35 cellular contexts compared by ENCODE assay signal in the genomic region with DNA sequence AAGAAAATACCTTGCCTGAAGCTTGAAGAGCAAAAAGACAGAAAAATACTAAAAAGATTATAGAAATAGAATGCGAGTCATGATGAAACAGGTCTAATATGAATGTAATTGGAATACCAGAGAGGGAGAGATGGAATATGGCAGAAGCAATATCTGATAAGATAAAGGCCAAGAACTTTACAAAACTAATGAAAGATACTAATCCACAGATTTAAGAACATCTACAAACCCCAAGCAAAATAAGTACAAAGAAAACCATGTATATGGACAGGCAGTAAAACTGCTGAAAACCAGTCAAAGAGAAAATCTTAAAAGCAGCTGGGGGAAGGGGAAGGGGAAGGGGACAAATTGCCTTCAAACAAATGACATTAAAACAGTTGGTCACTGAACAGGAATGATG.
"Had no signal": no experiment of that assay in that cellular context is flagged by ENCODE, and none has a peak within 500 bp of the region (broad histone marks: within the 10 kb centered on the region; RNA-seq: fewer than 3 reads in every experiment).

No MANE protein-coding gene starts in this region.

- H3K27me3 ChIP-seq: MG63 had no signal

- H3K4me3 ChIP-seq: MG63 had no signal

- DNase-seq: Karpas-422, Kasumi-1, MG63, MM.1S, MV-4-11, NCI-H1048, NCI-H1092, NCI-H1092 treated with DMSO at 0.1 percent for 48 hours, NCI-H1105, NCI-H1105 treated with DMSO at 0.1 percent for 48 hours, NCI-H1417, NCI-H1417 treated with DMSO at 0.1 percent for 48 hours, NCI-H1436, NCI-H1436 treated with DMSO at 0.1 percent for 48 hours, NCI-H146, NCI-H1694, NCI-H1694 treated with DMSO at 0.1 percent for 48 hours, NCI-H187, NCI-H187 treated with DMSO at 0.1 percent for 48 hours, NCI-H1930, NCI-H2029, NCI-H2029 treated with DMSO at 0.1 percent for 48 hours, NCI-H2081, NCI-H2081 treated with DMSO at 0.1 percent for 48 hours, NCI-H2107, NCI-H2171, NCI-H2171 treated with DMSO at 0.1 percent for 48 hours, NCI-H2227 treated with DMSO at 0.1 percent for 48 hours, NCI-H345, NCI-H446, NCI-H446 treated with DMSO at 0.1 percent for 48 hours, NCI-H510A, NCI-H510A treated with DMSO at 0.1 percent for 48 hours, NCI-H524, NCI-H524 treated with DMSO at 0.1 percent for 48 hours had no signal
